In genomic region chr5:138762110-138762509, GRCh38 we compare ENCODE assay signal across 28 cellular contexts. TPM values are rescaled to one million over a fixed set of nuclear protein-coding genes. Genes with fewer than 3 reads are reported as not detected.
DNase-seq lines count a peak whose midpoint lies in the region; ATAC-seq and TF ChIP-seq lines count a peak whose summit lies in the region.
"Had no signal": no experiment of that assay in that cellular context is flagged by ENCODE, and none has a peak within 500 bp of the region (broad histone marks: within the 10 kb centered on the region; RNA-seq: fewer than 3 reads in every experiment).

No MANE protein-coding gene starts in this region.

- H3K9me3 Mint-ChIP-seq in endothelial cell (ENCODE audit: unreplicated experiment) (peaks cover 4% of the 10 kb centered on the region), nephron progenitor cell (peaks cover 26% of the 10 kb centered on the region)
- H3K9me3 Mint-ChIP-seq: activated T-cell treated with anti-CD3 and anti-CD28 coated beads, Interleukin-2, amount 50 U/mL, for 4 hours had no signal

- H3K27ac Mint-ChIP-seq in endothelial cell (ENCODE audit: unreplicated experiment) (peak overlapping the region; percentile 39), nephron progenitor cell (peak overlapping the region; percentile 42)
- H3K27ac Mint-ChIP-seq: activated CD8-positive, alpha-beta memory T cell treated with anti-CD3 and anti-CD28 coated beads, Interleukin-2, amount 10 ng/mL, durations not matched to agents 7 days and 5 days; CD4-positive, alpha-beta T cell; T-helper 1 cell treated with Interleukin-12 subunit alpha and Interleukin-12 subunit beta and Interleukin-4 antibody, amounts not matched to agents 30 μg/mL and 1 μg/mL, for 36 hours had no signal

- peaks cover 0 to 66% of the 10 kb centered on the region in 2 donors for H3K4me1 ChIP-seq in right atrium auricular region

- no peaks in the 10 kb centered on the region for H3K27me3 ChIP-seq in right atrium auricular region
- H3K27me3 ChIP-seq: ovary, spleen, tibial nerve had no signal

- intact Hi-C loops in Right ventricle myocardium inferior (cut with DNase I), result no loop called here

- peaks cover 19% of the 10 kb centered on the region for H3K36me3 ChIP-seq in right atrium auricular region
- H3K36me3 ChIP-seq: ovary had no signal

- H3K9me3 ChIP-seq in right atrium auricular region, result peaks cover 0 to 9% of the 10 kb centered on the region in 2 donors
- H3K9me3 ChIP-seq: ovary, tibial nerve had no signal

- H3K36me3 Mint-ChIP-seq in endothelial cell (ENCODE audit: low read depth, unreplicated experiment) (peaks cover 32% of the 10 kb centered on the region), nephron progenitor cell (ENCODE audit: low read depth) (peaks cover 66% of the 10 kb centered on the region)

- ATAC-seq in Right ventricle myocardium inferior (peak; percentile 29), HG03175 (IDR thresholded peaks at IDR 0.05; ENCODE audit: unreplicated experiment) (no peak)
- ATAC-seq: activated CD8-positive, alpha-beta memory T cell treated with anti-CD3 and anti-CD28 coated beads, Interleukin-2, amount 10 ng/mL, durations not matched to agents 7 days and 5 days; activated T-cell treated with anti-CD3 and anti-CD28 coated beads, Interleukin-2, amount 50 U/mL, for 4 hours; SK-N-SH treated with all-trans-retinoic acid at 6 μM for 48 hours had no signal

- H3K27me3 Mint-ChIP-seq in endothelial cell (ENCODE audit: unreplicated experiment), result peaks cover 5% of the 10 kb centered on the region
- no peaks in the 10 kb centered on the region for H3K27me3 Mint-ChIP-seq in nephron progenitor cell (ENCODE audit: low read depth, poor library complexity)
- H3K27me3 Mint-ChIP-seq: activated CD8-positive, alpha-beta memory T cell treated with anti-CD3 and anti-CD28 coated beads, Interleukin-2, amount 10 ng/mL, durations not matched to agents 7 days and 5 days had no signal

- H3K4me3 Mint-ChIP-seq in endothelial cell (ENCODE audit: unreplicated experiment) (no peak overlapping the region), nephron progenitor cell (peak overlapping the region; percentile 7)
- H3K4me3 Mint-ChIP-seq: activated CD8-positive, alpha-beta memory T cell treated with anti-CD3 and anti-CD28 coated beads, Interleukin-2, amount 10 ng/mL, durations not matched to agents 7 days and 5 days; activated T-cell treated with anti-CD3 and anti-CD28 coated beads, Interleukin-2, amount 50 U/mL, for 4 hours; CD4-positive, alpha-beta T cell; H9; nephron had no signal

- TF ChIP-seq CTCF in right atrium auricular region (IDR thresholded peaks at IDR 0.05) (no peak), endothelial cell (IDR thresholded peaks at IDR 0.05; ENCODE audit: unreplicated experiment) (no peak), nephron progenitor cell (IDR thresholded peaks at IDR 0.05) (no peak)

- DNase-seq in Right ventricle myocardium inferior (ENCODE audit: missing footprints) (no peak), right atrium auricular region (ENCODE audit: low spot score) (no peak), endothelial cell (ENCODE audit: low spot score) (no peak), nephron progenitor cell (no peak), NCI-H1417 (lab: John Stamatoyannopoulos, UW) (no peak), SIG-M5 treated with dmso at 0.1 percent for 504 hours (lab: John Stamatoyannopoulos, UW; ENCODE audit: unreplicated experiment) (no peak), NCI-H524 treated with DMSO at 0.1 percent for 48 hours (lab: John Stamatoyannopoulos, UW) (no peak)
- DNase-seq: 8988T; activated CD4-positive, CD25-positive, alpha-beta regulatory T cell; activated CD8-positive, alpha-beta memory T cell treated with anti-CD3 and anti-CD28 coated beads, Interleukin-2, amount 10 ng/mL, durations not matched to agents 7 days and 5 days; activated naive CD4-positive, alpha-beta T cell; activated T-cell treated with anti-CD3 and anti-CD28 coated beads, Interleukin-2, amount 50 U/mL, for 4 hours; CD4-positive, alpha-beta T cell; DND-41; GF-D8; H9; NCI-H146; NCI-H2107; NCI-H446 treated with DMSO at 0.1 percent for 48 hours; OCI-M1; ovary; retina; spleen had no signal

- H3K4me1 Mint-ChIP-seq in endothelial cell (ENCODE audit: unreplicated experiment), result peaks cover 43% of the 10 kb centered on the region
- H3K4me1 Mint-ChIP-seq in nephron progenitor cell, result peaks cover 42% of the 10 kb centered on the region

- no peak overlapping the region for H3K4me3 ChIP-seq in right atrium auricular region
- H3K4me3 ChIP-seq: ovary, spleen, tibial nerve had no signal

- H3K27ac ChIP-seq in right atrium auricular region, result no peak overlapping the region
- H3K27ac ChIP-seq: ovary, spleen had no signal

RNA-seq across cellular contexts. Expression of gene CTNNA1, which starts 8.9 kb away (rescaled TPM):
- total RNA-seq in Right ventricle myocardium inferior, result 322 TPM
- 100 to 1,000 TPM; 247 to 288 TPM for total RNA-seq in right atrium auricular region
- total RNA-seq in endothelial cell (ENCODE audit: unreplicated experiment), result 521 TPM
